ENCODE assay signal across 1 cellular context in genomic region chr5:145443366-145443765, GRCh38.
TF ChIP-seq lines count a peak whose summit lies in the region.

No MANE protein-coding gene starts in this region.

TF ChIP-seq in IMR-90, 13 proteins besides CTCF, POLR2A, EP300 and RAD21 (continued from another document):
- TF ChIP-seq ELK1 (IDR thresholded peaks at IDR 0.05; ENCODE audit: borderline replicate concordance, low read depth, low read length), result no peak
- no peak for TF ChIP-seq BHLHE40 (IDR thresholded peaks at IDR 0.05; ENCODE audit: low read depth, low read length)
- no peak for TF ChIP-seq SMC3 (IDR thresholded peaks at IDR 0.05; ENCODE audit: low read depth, low read length)
- TF ChIP-seq RFX5 (IDR thresholded peaks at IDR 0.05; ENCODE audit: low read depth, low read length), result no peak
- TF ChIP-seq CHD1 (IDR thresholded peaks at IDR 0.05; ENCODE audit: low read depth, low read length), result no peak
- TF ChIP-seq MAFK (IDR thresholded peaks at IDR 0.05; ENCODE audit: low read depth, low read length), result no peak
- no peak for TF ChIP-seq MXI1 (IDR thresholded peaks at IDR 0.05; ENCODE audit: borderline replicate concordance, low read depth, low read length)
- no peak for TF ChIP-seq NFE2L2 (IDR thresholded peaks at IDR 0.05; ENCODE audit: low read depth, low read length)
- TF ChIP-seq MAZ (IDR thresholded peaks at IDR 0.05; ENCODE audit: borderline replicate concordance, low read depth, low read length), result no peak
- TF ChIP-seq RCOR1 (IDR thresholded peaks at IDR 0.05; ENCODE audit: insufficient replicate concordance, low read length), result no peak
- no peak for TF ChIP-seq USF2 (IDR thresholded peaks at IDR 0.05; ENCODE audit: low read depth, low read length)
